Comparison of ENCODE assay signal across 13 cellular contexts in the genomic region with DNA sequence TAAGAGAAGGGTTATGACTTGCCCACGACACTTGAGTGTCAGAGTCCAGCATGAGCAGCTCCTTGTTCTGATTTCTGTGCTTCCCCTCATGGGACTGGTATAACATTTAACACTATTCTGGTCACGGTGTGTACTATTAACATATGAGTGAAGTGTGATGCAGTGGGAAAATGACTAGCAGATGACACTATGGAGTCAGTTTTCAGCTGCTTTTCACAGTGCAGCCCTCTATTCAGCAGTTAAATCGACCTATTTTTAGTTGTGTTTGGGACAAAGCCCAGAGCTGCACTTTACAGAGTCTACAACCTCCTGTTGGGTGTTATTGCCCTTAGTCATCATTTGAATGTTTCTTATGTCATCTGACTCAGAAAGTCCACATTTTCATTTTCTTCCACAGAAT. TPM values are rescaled to one million over a fixed set of nuclear protein-coding genes. Genes with fewer than 3 reads are reported as not detected.
DNase-seq lines count a peak whose midpoint lies in the region; ATAC-seq and TF ChIP-seq lines count a peak whose summit lies in the region.
"Had no signal": no experiment of that assay in that cellular context is flagged by ENCODE, and none has a peak within 500 bp of the region (broad histone marks: within the 10 kb centered on the region; RNA-seq: fewer than 3 reads in every experiment).

No MANE protein-coding gene starts in this region.

- 6 to 10% (median 10%) methylated on average over 3 of the region's 3 CpGs for WGBS in psoas muscle, 3 donors

- H3K4me1 ChIP-seq in psoas muscle, result peaks cover 15% of the 10 kb centered on the region

- no peaks in the 10 kb centered on the region for H3K9me3 ChIP-seq in psoas muscle
- H3K9me3 ChIP-seq in T-helper 17 cell (ENCODE audit: control insufficient read depth, low read length, poor library complexity, severe bottlenecking), result no peaks in the 10 kb centered on the region

- ATAC-seq in psoas muscle (peak; percentile 72 to 98 (median 95)), T-helper 17 cell (no peak)
- ATAC-seq: activated T-cell treated with anti-CD3 and anti-CD28 coated beads, Interleukin-2, amount 50 U/mL, for 72 hours; left colon had no signal

- H3K4me3 Mint-ChIP-seq in T-helper 17 cell, result no peak overlapping the region
- H3K4me3 Mint-ChIP-seq: activated T-cell treated with anti-CD3 and anti-CD28 coated beads, Interleukin-2, amount 50 U/mL, for 72 hours; H9 had no signal

- intact Hi-C loops in psoas muscle (cut with DNase I), result no loop called here

- no peaks in the 10 kb centered on the region for H3K36me3 Mint-ChIP-seq in T-helper 17 cell (ENCODE audit: low read depth)

- no peaks in the 10 kb centered on the region for H3K27me3 ChIP-seq in psoas muscle (ENCODE audit: insufficient read depth in 3 of 3, low read length in 2 of 3)

- H3K27ac ChIP-seq in psoas muscle, result peak overlapping the region; percentile 73

- no peaks in the 10 kb centered on the region for H3K4me1 Mint-ChIP-seq in T-helper 17 cell
- H3K4me1 Mint-ChIP-seq: H9 had no signal

- no peaks in the 10 kb centered on the region for H3K36me3 ChIP-seq in psoas muscle (ENCODE audit: insufficient read depth in 1 of 2, low read depth in 1 of 2)

- in situ Hi-C loops in SK-MEL-5 (cut with HindIII; ENCODE audit: low pct_unique_long_range_greater_than_20kb, low sequenced_read_pairs), result no loop called here

- H3K27me3 Mint-ChIP-seq in T-helper 17 cell, result peaks cover 5% of the 10 kb centered on the region

- TF ChIP-seq CTCF in psoas muscle (IDR thresholded peaks at IDR 0.05), result no peak

- peak; percentile 23 for DNase-seq in COLO829 (ENCODE audit: low spot score)
- peak; percentile 71 for DNase-seq in SK-MEL-5 (ENCODE audit: low read depth, low spot score)
- DNase-seq in fibroblast of the conjunctiva (ENCODE audit: low read depth), result peak; percentile 83
- peak in 1 of 2 donors; percentile 11 for DNase-seq in psoas muscle
- DNase-seq in T-helper 17 cell, result no peak
- no peak for DNase-seq in NCI-H1436 treated with DMSO at 0.1 percent for 48 hours (lab: John Stamatoyannopoulos, UW)
- DNase-seq in DMS79 treated with DMSO at 0.1 percent for 48 hours (lab: John Stamatoyannopoulos, UW), result no peak
- no peak for DNase-seq in DMS153 treated with DMSO at 0.1 percent for 48 hours (lab: John Stamatoyannopoulos, UW; ENCODE audit: unreplicated experiment)
- DNase-seq: activated T-cell treated with anti-CD3 and anti-CD28 coated beads, Interleukin-2, amount 50 U/mL, for 72 hours; DMS 273 treated with DMSO at 0.1 percent for 48 hours; H9; left colon; NCI-H1105 had no signal

- no peak overlapping the region for H3K27ac Mint-ChIP-seq in T-helper 17 cell
- H3K27ac Mint-ChIP-seq: activated T-cell treated with anti-CD3 and anti-CD28 coated beads, Interleukin-2, amount 50 U/mL, for 72 hours had no signal

- peak overlapping the region; percentile 21 for H3K4me3 ChIP-seq in psoas muscle

RNA-seq across cellular contexts. Expression of a gene that starts 59.1 kb away (rescaled TPM):
- total RNA-seq in SK-MEL-5 (2014; rRNA removed; shearing (Covaris generic)), result 7.5 and 7.8 TPM in 2 replicates
- polyA plus RNA-seq in SK-MEL-5 (2015; cell fraction: cytosol; rRNA removed), result 3.2 and 4.3 TPM in 2 replicates
- 1.1 and 1.7 TPM in 2 replicates for polyA plus RNA-seq in SK-MEL-5 (2015; cell fraction: nucleus; rRNA removed)
- 1 to 10 TPM in 2 of 4 donors, under 1 TPM in 2; 0.49 to 2.9 (median 1.7) TPM for total RNA-seq in psoas muscle
- polyA plus RNA-seq in psoas muscle, result under 1 TPM; 0.33 to 0.67 (median 0.46) TPM
- not detected for total RNA-seq in T-helper 17 cell
- total RNA-seq: activated T-cell treated with anti-CD3 and anti-CD28 coated beads, Interleukin-2, amount 50 U/mL, for 72 hours had no signal

Comparison
In these comparisons a context has a peak if more than half of its experiments do, and no peak if none do; other contexts are left out.
1. DNase-seq: peak in COLO829 (single experiment), SK-MEL-5 (single experiment) and fibroblast of the conjunctiva (single experiment); none in T-helper 17 cell (0 of 3), NCI-H1436 treated with DMSO at 0.1 percent for 48 hours (single experiment), DMS79 treated with DMSO at 0.1 percent for 48 hours (single experiment) and DMS153 treated with DMSO at 0.1 percent for 48 hours (single experiment).